10 cellular contexts compared by ENCODE assay signal in the genomic region with DNA sequence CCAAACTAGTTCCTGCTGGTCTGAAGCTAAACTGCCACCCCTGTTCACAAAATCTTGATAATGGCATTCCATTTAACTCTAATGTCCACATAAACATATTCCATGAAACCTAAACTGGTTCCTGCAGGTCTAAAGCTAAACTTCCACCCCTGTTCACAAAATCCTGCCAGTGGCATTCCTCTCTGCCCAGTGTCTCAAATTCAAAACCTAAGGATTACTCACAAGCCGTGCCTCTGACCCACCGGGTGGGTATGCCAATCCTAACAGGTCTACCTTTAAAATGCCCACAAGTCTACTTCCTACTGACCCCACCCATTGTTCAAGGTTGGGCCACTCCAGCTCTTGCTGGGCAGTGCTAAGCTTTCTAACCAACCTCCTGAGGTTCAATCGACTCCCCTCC.
A peak's percentile ranks its signal among the peaks of the same experiment; 100 is the strongest.
DNase-seq lines count a peak whose midpoint lies in the region; ATAC-seq and TF ChIP-seq lines count a peak whose summit lies in the region.
"Had no signal": no experiment of that assay in that cellular context is flagged by ENCODE, and none has a peak within 500 bp of the region (broad histone marks: within the 10 kb centered on the region; RNA-seq: fewer than 3 reads in every experiment).

No MANE protein-coding gene starts in this region.

- H3K9me3 ChIP-seq in Caco-2 (no peaks in the 10 kb centered on the region), Peyer's patch (no peaks in the 10 kb centered on the region), psoas muscle (no peaks in the 10 kb centered on the region), uterus (no peaks in the 10 kb centered on the region)

- peaks cover 94% of the 10 kb centered on the region for H3K36me3 Mint-ChIP-seq in Caco-2 (ENCODE audit: insufficient read depth, unreplicated experiment)

- CTCF ChIA-PET in Caco-2 (lab: Charles Lee): interaction anchor here (0.7 kb wide), 1 partner anchor 75 kb away, joined by 3 read pairs; no protein-coding TSS in a partner anchor

- WGBS in psoas muscle, 3 donors: 78 to 83% (median 81%) methylated on average over 3 of the region's 3 CpGs

- H3K4me1 Mint-ChIP-seq in Caco-2 (ENCODE audit: low read depth, unreplicated experiment): peaks cover 46% of the 10 kb centered on the region

- TF ChIP-seq CTCF in Caco-2 (IDR thresholded peaks at IDR 0.05; ENCODE audit: insufficient read depth in 1 of 2, low read depth in 1 of 2, low read length in 1 of 2, severe bottlenecking in 1 of 2, unreplicated experiment in 1 of 2): no peak
- TF ChIP-seq CTCF in Peyer's patch (IDR thresholded peaks at IDR 0.05): no peak
- no peak for TF ChIP-seq CTCF in foreskin keratinocyte (conservative IDR thresholded peaks at IDR 0.05)
- no peak for TF ChIP-seq CTCF in psoas muscle (IDR thresholded peaks at IDR 0.05)
- TF ChIP-seq CTCF in uterus (IDR thresholded peaks at IDR 0.05): no peak

- H3K27ac ChIP-seq in Peyer's patch (peak overlapping the region in 3 of 4 donors; percentile 21 to 28 (median 22)), foreskin keratinocyte (no peak overlapping the region), psoas muscle (no peak overlapping the region), uterus (peak overlapping the region in 1 of 2 donors; percentile 61)
- H3K27ac ChIP-seq: C4-2B had no signal

- H3K27ac Mint-ChIP-seq in Caco-2 (ENCODE audit: unreplicated experiment): peak overlapping the region; percentile 35

- no peak for DNase-seq in Caco-2
- no peak for DNase-seq in Peyer's patch
- no peak for DNase-seq in foreskin keratinocyte
- peak; percentile 91 for DNase-seq in renal cortical epithelial cell (ENCODE audit: low read depth)
- no peak for DNase-seq in HPDE6-E6E7 (ENCODE audit: extremely low spot score)
- DNase-seq in psoas muscle: no peak
- no peak for DNase-seq in uterus
- DNase-seq: NCI-H187 had no signal

- POLR2A ChIA-PET in Caco-2 (lab: Charles Lee): interaction anchor here (0.7 kb wide), 1 partner anchor 27 kb away, joined by 3 read pairs; no protein-coding TSS in a partner anchor

- intact Hi-C loops in Caco-2 (cut with micrococcal nuclease; ENCODE audit: unreplicated experiment): no loop called here
- intact Hi-C loops in psoas muscle (cut with DNase I): loop anchor here in 1 of 2 donors (5.0 kb wide), 1 partner anchor 48 kb away; no protein-coding TSS in a partner anchor
- intact Hi-C loops in uterus (cut with DNase I; ENCODE audit: low total_unique reads): no loop called here

- H3K9me3 Mint-ChIP-seq in Caco-2 (ENCODE audit: unreplicated experiment): no peaks in the 10 kb centered on the region

- no peak overlapping the region for H3K4me3 Mint-ChIP-seq in Caco-2 (ENCODE audit: unreplicated experiment)

- peaks cover 24% of the 10 kb centered on the region for H3K4me1 ChIP-seq in Caco-2
- H3K4me1 ChIP-seq in Peyer's patch: peaks cover 7 to 51% (median 31%) of the 10 kb centered on the region in 4 donors
- peaks cover 6% of the 10 kb centered on the region for H3K4me1 ChIP-seq in foreskin keratinocyte
- peaks cover 20% of the 10 kb centered on the region for H3K4me1 ChIP-seq in psoas muscle
- H3K4me1 ChIP-seq in uterus: peaks cover 5 to 19% of the 10 kb centered on the region in 2 donors

- TF ChIP-seq POLR2A in Peyer's patch (IDR thresholded peaks at IDR 0.05) (no peak), uterus (IDR thresholded peaks at IDR 0.05) (no peak)

- H3K4me3 ChIP-seq in Caco-2 (ENCODE audit: low read depth, low read length): no peak overlapping the region
- H3K4me3 ChIP-seq in Peyer's patch: no peak overlapping the region
- no peak overlapping the region for H3K4me3 ChIP-seq in psoas muscle
- H3K4me3 ChIP-seq in uterus: no peak overlapping the region

- ATAC-seq in foreskin keratinocyte (peak; percentile 29), HG02588 (IDR thresholded peaks at IDR 0.05; ENCODE audit: unreplicated experiment) (no peak), psoas muscle (no peak)

- no TSS peak for BruUV-seq in Caco-2 (replicated peaks; lab: Mats Ljungman, UMichigan)

- H3K36me3 ChIP-seq in Caco-2 (ENCODE audit: control insufficient read depth, insufficient read depth, low read length) (peaks cover 1% of the 10 kb centered on the region; the same call in 1 of the 2 replicates), Peyer's patch (no peaks in the 10 kb centered on the region), psoas muscle (ENCODE audit: insufficient read depth in 1 of 2, low read depth in 1 of 2) (no peaks in the 10 kb centered on the region), uterus (no peaks in the 10 kb centered on the region)

- H3K27me3 ChIP-seq in Caco-2 (replicated peaks; ENCODE audit: control insufficient read depth, insufficient read depth, low read length) (no peaks in the 10 kb centered on the region), Peyer's patch (no peaks in the 10 kb centered on the region), foreskin keratinocyte (no peaks in the 10 kb centered on the region), psoas muscle (ENCODE audit: insufficient read depth in 3 of 3, low read length in 2 of 3) (no peaks in the 10 kb centered on the region), uterus (no peaks in the 10 kb centered on the region)

- H3K27me3 Mint-ChIP-seq in Caco-2 (ENCODE audit: insufficient read depth, unreplicated experiment): no peaks in the 10 kb centered on the region

Comparison
In these comparisons a context has a peak if more than half of its experiments do, and no peak if none do; other contexts are left out.
1. H3K27ac ChIP-seq: peak in Peyer's patch (3 of 4); none in foreskin keratinocyte (single experiment) and psoas muscle (single experiment).